19 cellular contexts compared by ENCODE assay signal in genomic region chr7:88635149-88635548, GRCh38.
DNase-seq lines count a peak whose midpoint lies in the region; ATAC-seq and TF ChIP-seq lines count a peak whose summit lies in the region.
"Had no signal": no experiment of that assay in that cellular context is flagged by ENCODE, and none has a peak within 500 bp of the region (broad histone marks: within the 10 kb centered on the region; RNA-seq: fewer than 3 reads in every experiment).

No MANE protein-coding gene starts in this region.

- H3K4me1 ChIP-seq in H9 (ENCODE audit: insufficient read depth, low read length) (no peaks in the 10 kb centered on the region), ectodermal cell (ENCODE audit: control insufficient read depth, insufficient read depth, low read length) (peaks cover 5% of the 10 kb centered on the region), iPS-15b (ENCODE audit: control insufficient read depth, insufficient read depth, low read length) (peaks cover 28% of the 10 kb centered on the region), neural progenitor cell (peaks cover 49% of the 10 kb centered on the region)
- H3K4me1 ChIP-seq: BE2C had no signal

- H3K23me2 ChIP-seq in H9 (ENCODE audit: insufficient read length, low read depth, low read length, poor library complexity, severe bottlenecking), result no peaks in the 10 kb centered on the region

- H3K4me3 ChIP-seq in ectodermal cell (ENCODE audit: insufficient read depth, low read depth, low read length), result no peak overlapping the region
- H3K4me3 ChIP-seq in iPS-15b (ENCODE audit: low read depth, low read length), result peak overlapping the region; percentile 18
- no peak overlapping the region for H3K4me3 ChIP-seq in neural progenitor cell

- no peak overlapping the region for H2BK5ac ChIP-seq in H9 (ENCODE audit: insufficient read length, low read length)

- H4K5ac ChIP-seq in H9 (ENCODE audit: insufficient read length, low read depth, low read length), result no peak overlapping the region

- no CpG with 5 or more reads among the region's 1 CpG for WGBS in H9 (ENCODE audit: extremely low coverage, insufficient read length, low lambda C conversion rate)
- 10 to 11% methylated on average over 1 of the region's 1 CpG for WGBS in ectodermal cell, 2 experiments

- DNase-seq in H9 (no peak), neural progenitor cell (ENCODE audit: low spot score) (peak; percentile 73)
- DNase-seq in stimulated activated CD4-positive, alpha-beta T cell treated with anti-CD3 and anti-CD28 coated beads, Interleukin-2, amount 100 ng/mL, for 24 hours, result no peak
- DNase-seq: BE2C, DMS53, GF-D8, HCEC 1CT, NCI-H1694 treated with DMSO at 0.1 percent for 48 hours, NCI-H2081 treated with DMSO at 0.1 percent for 48 hours, NCI-H2171 treated with DMSO at 0.1 percent for 48 hours, NCI-H524 treated with DMSO at 0.1 percent for 48 hours, NCI-H82, OCI-M1 had no signal

- H2BK120ac ChIP-seq in H9 (ENCODE audit: low read depth, low read length, poor library complexity, severe bottlenecking), result no peak overlapping the region

- H3K36me3 ChIP-seq in ectodermal cell (ENCODE audit: control insufficient read depth, insufficient read depth, low read length), result no peaks in the 10 kb centered on the region
- no peaks in the 10 kb centered on the region for H3K36me3 ChIP-seq in iPS-15b (ENCODE audit: control insufficient read depth, insufficient read depth, low read length)
- H3K36me3 ChIP-seq in neural progenitor cell, result no peaks in the 10 kb centered on the region
- H3K36me3 ChIP-seq: BE2C had no signal

- H3K27ac Mint-ChIP-seq in H9 (peak overlapping the region in 1 of 3 experiments; percentile 26; a peak in 2 of 7 replicates), neural progenitor cell (no peak overlapping the region)
- H3K27ac Mint-ChIP-seq: IgD-negative memory B cell had no signal

- peaks cover 2 to 9% (median 8%) of the 10 kb centered on the region in 3 experiments; a peak in 4 of 7 replicates for H3K36me3 Mint-ChIP-seq in H9 (ENCODE audit: insufficient read depth in 1 of 3, low read depth in 3 of 3)
- no peaks in the 10 kb centered on the region for H3K36me3 Mint-ChIP-seq in neural progenitor cell
- H3K36me3 Mint-ChIP-seq: IgD-negative memory B cell had no signal

- H3K9me3 ChIP-seq in H9 (ENCODE audit: control insufficient read depth, low read depth, low read length) (no peaks in the 10 kb centered on the region), ectodermal cell (ENCODE audit: control insufficient read depth, low read length) (no peaks in the 10 kb centered on the region), iPS-15b (ENCODE audit: control insufficient read depth, insufficient read depth, low read length) (no peaks in the 10 kb centered on the region), neural progenitor cell (ENCODE audit: low read depth) (no peaks in the 10 kb centered on the region)
- H3K9me3 ChIP-seq: BE2C had no signal

- H3K79me2 ChIP-seq in H9 (ENCODE audit: insufficient read depth, low read length), result no peaks in the 10 kb centered on the region
- no peaks in the 10 kb centered on the region for H3K79me2 ChIP-seq in neural progenitor cell (ENCODE audit: low read depth)

- H3K4me2 ChIP-seq in H9 (ENCODE audit: insufficient read depth, insufficient read length, low read length) (peak overlapping the region; percentile 2), neural progenitor cell (peak overlapping the region; percentile 51)

- TF ChIP-seq CTCF in H9 (conservative IDR thresholded peaks at IDR 0.05), result no peak
- no peak for TF ChIP-seq CTCF in neural progenitor cell (IDR thresholded peaks at IDR 0.05)

- H2BK15ac ChIP-seq in H9 (ENCODE audit: low read depth, low read length), result no peak overlapping the region

- H3K4me3 Mint-ChIP-seq in H9 (peak overlapping the region in 1 of 2 experiments; percentile 20; a peak in 2 of 5 replicates), neural progenitor cell (no peak overlapping the region)
- H3K4me3 Mint-ChIP-seq: IgD-negative memory B cell had no signal

- H3K79me1 ChIP-seq in H9 (ENCODE audit: insufficient read depth, low read depth, low read length, poor library complexity, severe bottlenecking), result no peaks in the 10 kb centered on the region

- no peak overlapping the region for H2BK12ac ChIP-seq in H9 (ENCODE audit: insufficient read length, low read depth, low read length)

- no peak for TF ChIP-seq POLR2A in GM18505 (IDR thresholded peaks at IDR 0.05; ENCODE audit: borderline replicate concordance, extremely low read depth, insufficient read depth, insufficient read length)

- H3F3A ChIP-seq in neural progenitor cell (ENCODE audit: low read depth), result peaks cover 24% of the 10 kb centered on the region

- H3K14ac ChIP-seq in H9 (ENCODE audit: insufficient read depth, low read length), result no peak overlapping the region

- H3K9ac ChIP-seq in H9 (ENCODE audit: extremely low read depth, insufficient read length, low read length), result no peak overlapping the region
- H3K9ac ChIP-seq in iPS-15b (ENCODE audit: low read depth, low read length), result no peak overlapping the region
- H3K9ac ChIP-seq in neural progenitor cell, result no peak overlapping the region

- H3K9me3 Mint-ChIP-seq in H9 (peaks cover 4% of the 10 kb centered on the region in 2 experiments; a peak in 3 of 5 replicates), neural progenitor cell (no peaks in the 10 kb centered on the region)

- peaks cover 33 to 39% of the 10 kb centered on the region in 2 experiments for H3K4me1 Mint-ChIP-seq in H9
- H3K4me1 Mint-ChIP-seq in neural progenitor cell, result peaks cover 7% of the 10 kb centered on the region
- H3K4me1 Mint-ChIP-seq: IgD-negative memory B cell had no signal

- H2BK20ac ChIP-seq in H9 (ENCODE audit: low read depth, low read length, poor library complexity, severe bottlenecking), result no peak overlapping the region

- no peak overlapping the region for H4K8ac ChIP-seq in H9 (replicated peaks; ENCODE audit: insufficient read length, low read depth, low read length)

- H2AFZ ChIP-seq in H9 (ENCODE audit: low read length), result no peak overlapping the region
- no peak overlapping the region for H2AFZ ChIP-seq in neural progenitor cell (replicated peaks)

- H3K18ac ChIP-seq in H9 (ENCODE audit: insufficient read length, low read depth, low read length), result no peak overlapping the region

- no peak overlapping the region for H3T11ph ChIP-seq in H9 (ENCODE audit: low read length)

- no peak overlapping the region for H3K23ac ChIP-seq in H9 (ENCODE audit: insufficient read length, low read depth, low read length)

- no peak overlapping the region for H3K4ac ChIP-seq in H9 (ENCODE audit: low read depth, low read length)

- H3K56ac ChIP-seq in H9 (ENCODE audit: insufficient read length, low read depth, low read length), result no peak overlapping the region

- H4K20me1 ChIP-seq in H9 (ENCODE audit: control insufficient read depth, insufficient read depth, insufficient read length), result no peaks in the 10 kb centered on the region
- H4K20me1 ChIP-seq in neural progenitor cell (ENCODE audit: low read depth), result no peaks in the 10 kb centered on the region

- no peak overlapping the region for H4K91ac ChIP-seq in H9 (ENCODE audit: insufficient read length, low read depth, low read length)

- H3K27ac ChIP-seq in H9 (ENCODE audit: insufficient read length, low read depth, low read length) (no peak overlapping the region), ectodermal cell (ENCODE audit: insufficient read depth, low read depth, low read length, poor library complexity, severe bottlenecking) (peak overlapping the region; percentile 39), neural progenitor cell (peak overlapping the region; percentile 85)

- H3K27me3 Mint-ChIP-seq in H9 (ENCODE audit: low read depth), result no peaks in the 10 kb centered on the region
- no peaks in the 10 kb centered on the region for H3K27me3 Mint-ChIP-seq in neural progenitor cell (ENCODE audit: insufficient read depth, low read depth)
- H3K27me3 Mint-ChIP-seq: IgD-negative memory B cell had no signal

- H3K27me3 ChIP-seq in H9 (ENCODE audit: insufficient read depth, low read length) (no peaks in the 10 kb centered on the region), ectodermal cell (ENCODE audit: control insufficient read depth, insufficient read depth, low read length, poor library complexity, severe bottlenecking) (no peaks in the 10 kb centered on the region), iPS-15b (ENCODE audit: control insufficient read depth, insufficient read depth, low read length) (no peaks in the 10 kb centered on the region), neural progenitor cell (no peaks in the 10 kb centered on the region)
- H3K27me3 ChIP-seq: BE2C had no signal

- no peak overlapping the region for H2AK5ac ChIP-seq in H9 (ENCODE audit: insufficient read length, low read length)

- ATAC-seq in GM18505 (IDR thresholded peaks at IDR 0.05; ENCODE audit: unreplicated experiment) (no peak), GM21360 (IDR thresholded peaks at IDR 0.05; ENCODE audit: unreplicated experiment) (no peak)
- ATAC-seq: Right ventricle myocardium inferior had no signal
